Comparison of ENCODE assay signal across 16 cellular contexts in the genomic region with DNA sequence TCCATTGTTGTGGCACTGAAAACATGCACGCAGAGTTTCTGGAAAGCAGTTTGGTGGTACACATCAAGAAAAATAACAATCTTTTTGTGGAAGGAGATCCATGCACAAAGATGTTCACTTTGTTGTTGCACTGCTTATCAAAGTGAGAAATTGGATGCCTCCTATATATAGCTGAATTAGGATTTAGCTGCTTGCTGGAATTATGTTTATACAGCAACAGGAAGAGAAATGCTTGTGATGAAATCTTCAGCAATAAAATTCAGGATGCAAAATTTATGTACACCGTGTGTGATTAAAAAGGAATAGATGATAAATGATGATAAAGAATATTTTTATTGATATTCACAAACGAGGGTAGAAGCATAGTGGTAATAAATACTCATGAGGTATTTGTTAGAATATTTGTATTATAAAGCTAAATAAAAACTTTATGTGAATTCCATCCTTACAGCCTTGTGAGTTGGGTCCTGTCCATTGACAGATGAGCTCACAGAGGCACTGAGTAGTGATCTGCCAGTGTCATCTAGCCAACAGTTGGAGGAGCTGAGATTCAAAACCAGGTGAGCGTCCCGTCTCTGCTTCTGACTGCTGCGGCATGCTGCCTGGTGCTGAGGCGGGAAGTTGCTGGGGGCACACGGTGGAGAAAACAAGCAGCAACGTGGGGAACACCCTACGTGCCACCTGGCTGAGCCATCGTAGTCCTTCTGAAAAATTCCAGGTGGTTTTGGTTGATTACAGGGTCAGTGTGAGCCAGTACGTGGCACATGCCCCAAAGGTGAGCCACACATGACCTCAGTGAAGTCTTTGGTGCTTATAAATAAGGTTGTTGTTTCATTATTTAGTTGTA.
DNase-seq lines count a peak whose midpoint lies in the region; ATAC-seq, FAIRE-seq and TF ChIP-seq lines count a peak whose summit lies in the region.
"Had no signal": no experiment of that assay in that cellular context is flagged by ENCODE, and none has a peak within 500 bp of the region (broad histone marks: within the 10 kb centered on the region; RNA-seq: fewer than 3 reads in every experiment).

No MANE protein-coding gene starts in this region.

- H3K27ac ChIP-seq in heart left ventricle (no peak overlapping the region), SJSA1 (peak overlapping the region; percentile 91), spleen (no peak overlapping the region)
- H3K27ac ChIP-seq: neutrophil, transverse colon had no signal

- no peak for TF ChIP-seq CTCF in heart left ventricle (IDR thresholded peaks at IDR 0.05)
- TF ChIP-seq CTCF in spleen (IDR thresholded peaks at IDR 0.05 in 8 of 11, conservative IDR thresholded peaks at IDR 0.05 in 3 of 11), result no peak

- H3K9me3 ChIP-seq in heart left ventricle, result no peaks in the 10 kb centered on the region
- no peaks in the 10 kb centered on the region for H3K9me3 ChIP-seq in SJSA1 (replicated peaks)
- no peaks in the 10 kb centered on the region for H3K9me3 ChIP-seq in spleen
- H3K9me3 ChIP-seq: neutrophil, transverse colon had no signal

- H3K4me3 ChIP-seq in heart left ventricle, result no peak overlapping the region
- H3K4me3 ChIP-seq in SJSA1, result no peak overlapping the region
- H3K4me3 ChIP-seq in spleen, result no peak overlapping the region
- H3K4me3 ChIP-seq: transverse colon had no signal

- H3K36me3 ChIP-seq in heart left ventricle (peaks cover 0 to 5% (median 0%) of the 10 kb centered on the region in 9 donors), SJSA1 (no peaks in the 10 kb centered on the region; the same call in 1 of the 2 replicates), spleen (no peaks in the 10 kb centered on the region)
- H3K36me3 ChIP-seq: neutrophil, transverse colon had no signal

- 92 to 93% (median 93%) methylated on average over 12 of the region's 12 CpGs for WGBS in heart left ventricle, 4 donors
- WGBS in spleen, 5 donors, result 81 to 95% (median 87%) methylated on average over 12 of the region's 12 CpGs

- H3K27me3 ChIP-seq in heart left ventricle, result no peaks in the 10 kb centered on the region
- H3K27me3 ChIP-seq in SJSA1 (replicated peaks), result no peaks in the 10 kb centered on the region
- H3K27me3 ChIP-seq in spleen (replicated peaks in 1 of 7), result peaks cover 0 to 64% (median 4%) of the 10 kb centered on the region in 7 donors
- H3K27me3 ChIP-seq: neutrophil, transverse colon had no signal

- ATAC-seq in Right ventricle myocardium inferior (no peak), heart left ventricle (no peak), GM21526 (IDR thresholded peaks at IDR 0.05; ENCODE audit: low FRiP score, unreplicated experiment) (no peak), HG03025 (IDR thresholded peaks at IDR 0.05; ENCODE audit: low FRiP score, unreplicated experiment) (no peak)
- ATAC-seq: activated naive CD8-positive, alpha-beta T cell treated with anti-CD3 and anti-CD28 coated beads, Interleukin-2, amount 50 U/mL, for 24 hours; activated T-cell treated with anti-CD3 and anti-CD28 coated beads, Interleukin-2, amount 50 U/mL, for 4 hours; sciatic nerve had no signal

- no peak for FAIRE-seq in GM12891 (lab: Jason Lieb, UNC)
- FAIRE-seq: kidney had no signal

- peak; percentile 17 for DNase-seq in Right ventricle myocardium inferior (ENCODE audit: missing footprints)
- no peak for DNase-seq in heart left ventricle
- DNase-seq in SJSA1 (ENCODE audit: low read depth in 1 of 2, low spot score in 2 of 2), result peak in 1 of 2 experiments; percentile 37
- DNase-seq in fibroblast of peridontal ligament (ENCODE audit: extremely low read depth), result peak; percentile 27
- no peak for DNase-seq in GM12891 (ENCODE audit: insufficient read length, low spot score)
- no peak for DNase-seq in spleen
- DNase-seq: activated CD4-positive, alpha-beta T cell treated with anti-CD3 and anti-CD28 coated beads, Interleukin-2, amount 50 U/mL, for 48 hours; activated naive CD8-positive, alpha-beta T cell treated with anti-CD3 and anti-CD28 coated beads, Interleukin-2, amount 50 U/mL, for 24 hours; activated T-cell treated with anti-CD3 and anti-CD28 coated beads, Interleukin-2, amount 50 U/mL, for 4 hours; kidney; NCI-H146; transverse colon had no signal

- no peak for TF ChIP-seq POLR2A in heart left ventricle (IDR thresholded peaks at IDR 0.05)
- no peak for TF ChIP-seq POLR2A in GM12891 (IDR thresholded peaks at IDR 0.05; ENCODE audit: low read depth, low read length)
- TF ChIP-seq POLR2A in spleen (IDR thresholded peaks at IDR 0.05), result no peak

- peaks cover 0 to 26% (median 12%) of the 10 kb centered on the region in 12 donors for H3K4me1 ChIP-seq in heart left ventricle
- peaks cover 43% of the 10 kb centered on the region for H3K4me1 ChIP-seq in SJSA1 (replicated peaks)
- no peaks in the 10 kb centered on the region for H3K4me1 ChIP-seq in spleen

- intact Hi-C loops in Right ventricle myocardium inferior (cut with DNase I), result no loop called here
- intact Hi-C loops in heart left ventricle (cut with DNase I), result no loop called here
- intact Hi-C loops in spleen (cut with DNase I; ENCODE audit: low total_unique reads), result no loop called here

TF ChIP-seq in GM12891, 5 proteins besides CTCF, POLR2A, EP300 and RAD21:
- TF ChIP-seq TAF1 (IDR thresholded peaks at IDR 0.05; ENCODE audit: low read depth, low read length) (no peak), SPI1 (IDR thresholded peaks at IDR 0.05; ENCODE audit: low read depth, low read length) (no peak), PAX5 (IDR thresholded peaks at IDR 0.05; ENCODE audit: insufficient read depth, low read length, severe bottlenecking) (no peak), POU2F2 (IDR thresholded peaks at IDR 0.05; ENCODE audit: low read depth, low read length) (no peak), POLR2AphosphoS5 (IDR thresholded peaks at IDR 0.05; ENCODE audit: low read depth, low read length) (no peak)

Comparison
In these comparisons a context has a peak if more than half of its experiments do, and no peak if none do; other contexts are left out.
1. DNase-seq: peak in Right ventricle myocardium inferior (single experiment) and fibroblast of peridontal ligament (single experiment); none in heart left ventricle (0 of 5), GM12891 (single experiment) and spleen (single experiment).